Comparison of ENCODE assay signal across 8 cellular contexts in genomic region chr20:32203556-32204484, GRCh38. TPM values are rescaled to one million over a fixed set of nuclear protein-coding genes. Genes with fewer than 3 reads are reported as not detected.
DNase-seq lines count a peak whose midpoint lies in the region; ATAC-seq and TF ChIP-seq lines count a peak whose summit lies in the region.

No MANE protein-coding gene starts in this region.

- peaks cover 44% of the 10 kb centered on the region for H3K4me1 ChIP-seq in GM23338 (ENCODE audit: insufficient read depth)
- peaks cover 19 to 64% of the 10 kb centered on the region in 2 donors for H3K4me1 ChIP-seq in adrenal gland (replicated peaks in 1 of 2)

- no peaks in the 10 kb centered on the region for H3K9me2 ChIP-seq in GM23338 (ENCODE audit: insufficient read depth)

- TF ChIP-seq CTCF in GM23338 (conservative IDR thresholded peaks at IDR 0.05; ENCODE audit: low read depth in 2 of 2) (no peak), fibroblast of pulmonary artery (IDR thresholded peaks at IDR 0.05; ENCODE audit: low read length, missing control alignments) (no peak), adrenal gland (IDR thresholded peaks at IDR 0.05) (no peak)

- H4K20me1 ChIP-seq in GM23338 (replicated peaks; ENCODE audit: insufficient read depth): peaks cover 70% of the 10 kb centered on the region

- H3K27me3 Mint-ChIP-seq in GM23338 (ENCODE audit: insufficient read depth, low read depth, poor library complexity): peaks cover 8% of the 10 kb centered on the region

- peaks cover 43% of the 10 kb centered on the region for H3K36me3 Mint-ChIP-seq in GM23338 (ENCODE audit: low read depth)

- peaks cover 49% of the 10 kb centered on the region for H3K4me1 Mint-ChIP-seq in GM23338

- H3K4me3 ChIP-seq in GM23338 (0 out of 2 replicates have a peak overlapping the region, but pooled peaks have one; percentile 17), fibroblast of pulmonary artery (replicated peaks; ENCODE audit: low read depth, low read length) (no peak overlapping the region), adrenal gland (no peak overlapping the region)

- intact Hi-C loops in adrenal gland (cut with DNase I): no loop called here

- no peak for ATAC-seq in GM23338
- no peak for ATAC-seq in HG02678 (IDR thresholded peaks at IDR 0.05; ENCODE audit: unreplicated experiment)

- no peak overlapping the region for H2AFZ ChIP-seq in GM23338

- no peak overlapping the region for H3K4me3 Mint-ChIP-seq in GM23338

- H3K4me2 ChIP-seq in GM23338: peak overlapping the region; percentile 44

- no peaks in the 10 kb centered on the region for H3K9me3 ChIP-seq in adrenal gland (replicated peaks in 1 of 3)

- peak overlapping the region; percentile 74 for H3K27ac Mint-ChIP-seq in GM23338

- peak overlapping the region; percentile 78 for H3K27ac ChIP-seq in GM23338 (ENCODE audit: low read depth)
- no peak overlapping the region for H3K27ac ChIP-seq in adrenal gland

- TF ChIP-seq POLR2A in adrenal gland (IDR thresholded peaks at IDR 0.05): no peak

- H3F3A ChIP-seq in GM23338 (replicated peaks; ENCODE audit: low read depth): peaks cover 21% of the 10 kb centered on the region; the same call in 1 of the 2 replicates

- 71 to 80% (median 74%) methylated on average over 11 of the region's 11 CpGs for WGBS in adrenal gland, 4 donors

- H3K27me3 ChIP-seq in GM23338 (ENCODE audit: insufficient read depth): no peaks in the 10 kb centered on the region
- no peaks in the 10 kb centered on the region for H3K27me3 ChIP-seq in adrenal gland

- H3K79me2 ChIP-seq in GM23338 (replicated peaks; ENCODE audit: insufficient read depth): peaks cover 96% of the 10 kb centered on the region

- no peaks in the 10 kb centered on the region for H3K9me3 Mint-ChIP-seq in GM23338

- DNase-seq in GM23338 (ENCODE audit: low spot score) (no peak), fibroblast of pulmonary artery (ENCODE audit: low read depth) (peak; percentile 73), adrenal gland (no peak), KG1 (lab: John Stamatoyannopoulos, UW) (no peak), NCI-H446 (lab: John Stamatoyannopoulos, UW) (no peak)
- peak; percentile 60 to 64 for DNase-seq in activated CD4-positive, alpha-beta T cell treated with anti-CD3 and anti-CD28 coated beads, Interleukin-2, amount 50 U/mL, for 4 hours
- peak; percentile 44 to 75 (median 67) for DNase-seq in stimulated activated CD4-positive, alpha-beta T cell treated with anti-CD3 and anti-CD28 coated beads, Interleukin-1b, Interleukin-23, amount 100 ng/mL, for 24 hours (ENCODE audit: low read depth in 4 of 4, low spot score in 1 of 4)

- H3K36me3 ChIP-seq in GM23338 (ENCODE audit: insufficient read depth) (peaks cover 33% of the 10 kb centered on the region), adrenal gland (replicated peaks in 1 of 2) (peaks cover 0 to 31% of the 10 kb centered on the region in 2 donors)

TF ChIP-seq in GM23338, 12 proteins besides CTCF, POLR2A, EP300 and RAD21 (continues in another document):
- TF ChIP-seq EZH2 (IDR thresholded peaks at IDR 0.05; ENCODE audit: low read depth, unreplicated experiment): no peak
- TF ChIP-seq NANOG (IDR thresholded peaks at IDR 0.05; ENCODE audit: borderline replicate concordance): no peak
- TF ChIP-seq, protein P1, sequence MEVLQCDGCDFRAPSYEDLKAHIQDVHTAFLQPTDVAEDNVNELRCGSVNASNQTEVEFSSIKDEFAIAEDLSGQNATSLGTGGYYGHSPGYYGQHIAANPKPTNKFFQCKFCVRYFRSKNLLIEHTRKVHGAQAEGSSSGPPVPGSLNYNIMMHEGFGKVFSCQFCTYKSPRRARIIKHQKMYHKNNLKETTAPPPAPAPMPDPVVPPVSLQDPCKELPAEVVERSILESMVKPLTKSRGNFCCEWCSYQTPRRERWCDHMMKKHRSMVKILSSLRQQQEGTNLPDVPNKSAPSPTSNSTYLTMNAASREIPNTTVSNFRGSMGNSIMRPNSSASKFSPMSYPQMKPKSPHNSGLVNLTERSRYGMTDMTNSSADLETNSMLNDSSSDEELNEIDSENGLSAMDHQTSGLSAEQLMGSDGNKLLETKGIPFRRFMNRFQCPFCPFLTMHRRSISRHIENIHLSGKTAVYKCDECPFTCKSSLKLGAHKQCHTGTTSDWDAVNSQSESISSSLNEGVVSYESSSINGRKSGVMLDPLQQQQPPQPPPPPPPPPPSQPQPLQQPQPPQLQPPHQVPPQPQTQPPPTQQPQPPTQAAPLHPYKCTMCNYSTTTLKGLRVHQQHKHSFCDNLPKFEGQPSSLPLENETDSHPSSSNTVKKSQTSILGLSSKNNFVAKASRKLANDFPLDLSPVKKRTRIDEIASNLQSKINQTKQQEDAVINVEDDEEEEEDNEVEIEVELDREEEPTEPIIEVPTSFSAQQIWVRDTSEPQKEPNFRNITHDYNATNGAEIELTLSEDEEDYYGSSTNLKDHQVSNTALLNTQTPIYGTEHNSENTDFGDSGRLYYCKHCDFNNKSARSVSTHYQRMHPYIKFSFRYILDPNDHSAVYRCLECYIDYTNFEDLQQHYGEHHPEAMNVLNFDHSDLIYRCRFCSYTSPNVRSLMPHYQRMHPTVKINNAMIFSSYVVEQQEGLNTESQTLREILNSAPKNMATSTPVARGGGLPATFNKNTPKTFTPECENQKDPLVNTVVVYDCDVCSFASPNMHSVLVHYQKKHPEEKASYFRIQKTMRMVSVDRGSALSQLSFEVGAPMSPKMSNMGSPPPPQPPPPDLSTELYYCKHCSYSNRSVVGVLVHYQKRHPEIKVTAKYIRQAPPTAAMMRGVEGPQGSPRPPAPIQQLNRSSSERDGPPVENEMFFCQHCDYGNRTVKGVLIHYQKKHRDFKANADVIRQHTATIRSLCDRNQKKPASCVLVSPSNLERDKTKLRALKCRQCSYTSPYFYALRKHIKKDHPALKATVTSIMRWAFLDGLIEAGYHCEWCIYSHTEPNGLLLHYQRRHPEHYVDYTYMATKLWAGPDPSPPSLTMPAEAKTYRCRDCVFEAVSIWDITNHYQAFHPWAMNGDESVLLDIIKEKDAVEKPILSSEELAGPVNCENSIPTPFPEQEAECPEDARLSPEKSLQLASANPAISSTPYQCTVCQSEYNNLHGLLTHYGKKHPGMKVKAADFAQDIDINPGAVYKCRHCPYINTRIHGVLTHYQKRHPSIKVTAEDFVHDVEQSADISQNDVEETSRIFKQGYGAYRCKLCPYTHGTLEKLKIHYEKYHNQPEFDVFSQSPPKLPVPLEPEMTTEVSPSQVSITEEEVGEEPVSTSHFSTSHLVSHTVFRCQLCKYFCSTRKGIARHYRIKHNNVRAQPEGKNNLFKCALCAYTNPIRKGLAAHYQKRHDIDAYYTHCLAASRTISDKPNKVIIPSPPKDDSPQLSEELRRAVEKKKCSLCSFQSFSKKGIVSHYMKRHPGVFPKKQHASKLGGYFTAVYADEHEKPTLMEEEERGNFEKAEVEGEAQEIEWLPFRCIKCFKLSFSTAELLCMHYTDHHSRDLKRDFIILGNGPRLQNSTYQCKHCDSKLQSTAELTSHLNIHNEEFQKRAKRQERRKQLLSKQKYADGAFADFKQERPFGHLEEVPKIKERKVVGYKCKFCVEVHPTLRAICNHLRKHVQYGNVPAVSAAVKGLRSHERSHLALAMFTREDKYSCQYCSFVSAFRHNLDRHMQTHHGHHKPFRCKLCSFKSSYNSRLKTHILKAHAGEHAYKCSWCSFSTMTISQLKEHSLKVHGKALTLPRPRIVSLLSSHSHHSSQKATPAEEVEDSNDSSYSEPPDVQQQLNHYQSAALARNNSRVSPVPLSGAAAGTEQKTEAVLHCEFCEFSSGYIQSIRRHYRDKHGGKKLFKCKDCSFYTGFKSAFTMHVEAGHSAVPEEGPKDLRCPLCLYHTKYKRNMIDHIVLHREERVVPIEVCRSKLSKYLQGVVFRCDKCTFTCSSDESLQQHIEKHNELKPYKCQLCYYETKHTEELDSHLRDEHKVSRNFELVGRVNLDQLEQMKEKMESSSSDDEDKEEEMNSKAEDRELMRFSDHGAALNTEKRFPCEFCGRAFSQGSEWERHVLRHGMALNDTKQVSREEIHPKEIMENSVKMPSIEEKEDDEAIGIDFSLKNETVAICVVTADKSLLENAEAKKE (CRISPR knock-in tag; IDR thresholded peaks at IDR 0.05): no peak
- TF ChIP-seq ZNF114 (CRISPR knock-in tag; IDR thresholded peaks at IDR 0.05): no peak
- TF ChIP-seq EZH2phosphoT487 (IDR thresholded peaks at IDR 0.05; ENCODE audit: unreplicated experiment): no peak
- TF ChIP-seq, protein P2, sequence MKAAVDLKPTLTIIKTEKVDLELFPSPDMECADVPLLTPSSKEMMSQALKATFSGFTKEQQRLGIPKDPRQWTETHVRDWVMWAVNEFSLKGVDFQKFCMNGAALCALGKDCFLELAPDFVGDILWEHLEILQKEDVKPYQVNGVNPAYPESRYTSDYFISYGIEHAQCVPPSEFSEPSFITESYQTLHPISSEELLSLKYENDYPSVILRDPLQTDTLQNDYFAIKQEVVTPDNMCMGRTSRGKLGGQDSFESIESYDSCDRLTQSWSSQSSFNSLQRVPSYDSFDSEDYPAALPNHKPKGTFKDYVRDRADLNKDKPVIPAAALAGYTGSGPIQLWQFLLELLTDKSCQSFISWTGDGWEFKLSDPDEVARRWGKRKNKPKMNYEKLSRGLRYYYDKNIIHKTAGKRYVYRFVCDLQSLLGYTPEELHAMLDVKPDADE (IDR thresholded peaks at IDR 0.05): no peak
- no peak for TF ChIP-seq JUNB (IDR thresholded peaks at IDR 0.05; ENCODE audit: unreplicated experiment)
- TF ChIP-seq POLR2AphosphoS5 (IDR thresholded peaks at IDR 0.05; ENCODE audit: low read depth): no peak

RNA-seq across cellular contexts. Expression of gene PLAGL2, which starts 3.7 kb away (rescaled TPM):
- 28.2 and 32.0 TPM in 2 replicates for total RNA-seq in GM23338 (2014; rRNA removed; shearing (Covaris generic))
- 13.2 and 14.1 TPM in 2 replicates for polyA plus RNA-seq in GM23338 (2016; fragmentation: Nextera tagmentation; extraction: Ambion mirVana)
- 1 to 10 TPM; 1.3 to 7.1 (median 5.8) TPM for total RNA-seq in adrenal gland
- polyA plus RNA-seq in adrenal gland: 1 to 10 TPM; 2.1 to 4.1 (median 2.3) TPM

RNA-seq across cellular contexts. Expression of gene POFUT1, which starts 3.9 kb away (rescaled TPM):
- total RNA-seq in GM23338 (2014; rRNA removed; shearing (Covaris generic)): 34.0 and 34.8 TPM in 2 replicates
- 9.3 and 10.3 TPM in 2 replicates for polyA plus RNA-seq in GM23338 (2016; fragmentation: Nextera tagmentation; extraction: Ambion mirVana)
- 10 to 100 TPM; 23.7 to 35.2 (median 29.1) TPM for total RNA-seq in adrenal gland
- polyA plus RNA-seq in adrenal gland: 10 to 100 TPM in 2 of 3 donors, 1 to 10 TPM in 1; 8.5 to 27.3 (median 10.1) TPM

Comparison
In these comparisons a context has a peak if more than half of its experiments do, and no peak if none do; other contexts are left out.
1. DNase-seq: peak in activated CD4-positive, alpha-beta T cell treated with anti-CD3 and anti-CD28 coated beads, Interleukin-2, amount 50 U/mL, for 4 hours (2 of 2), fibroblast of pulmonary artery (single experiment) and stimulated activated CD4-positive, alpha-beta T cell treated with anti-CD3 and anti-CD28 coated beads, Interleukin-1b, Interleukin-23, amount 100 ng/mL, for 24 hours (4 of 4); none in GM23338 (single experiment), adrenal gland (0 of 7), KG1 (single experiment) and NCI-H446 (0 of 2).